ENCODE assay signal across 12 cellular contexts in genomic region chr12:65155784-65156183, GRCh38. TPM values are rescaled to one million over a fixed set of nuclear protein-coding genes. Genes with fewer than 3 reads are reported as not detected.
DNase-seq lines count a peak whose midpoint lies in the region; ATAC-seq and TF ChIP-seq lines count a peak whose summit lies in the region.
"Had no signal": no experiment of that assay in that cellular context is flagged by ENCODE, and none has a peak within 500 bp of the region (broad histone marks: within the 10 kb centered on the region; RNA-seq: fewer than 3 reads in every experiment).

No MANE protein-coding gene starts in this region.

- no peak overlapping the region for H3K27ac ChIP-seq in KMS-11
- H3K27ac ChIP-seq in trophoblast cell (ENCODE audit: low read depth, low read length), result no peak overlapping the region
- H3K27ac ChIP-seq in PC-9, result no peak overlapping the region
- H3K27ac ChIP-seq: parathyroid adenoma had no signal

- POLR2A ChIA-PET in PC-9 (lab: Charles Lee; ENCODE audit: unreplicated experiment), result interaction anchor here (0.6 kb wide), 1 partner anchor 15 kb away, joined by 3 read pairs; no protein-coding TSS in a partner anchor
- POLR2A ChIA-PET in HEK293T (lab: Yijun Ruan, JAX), result no interaction called here

- peaks cover 10% of the 10 kb centered on the region for H3K4me1 ChIP-seq in KMS-11 (ENCODE audit: low read depth, poor library complexity, severe bottlenecking)
- no peaks in the 10 kb centered on the region for H3K4me1 ChIP-seq in trophoblast cell (ENCODE audit: control insufficient read depth in 1 of 2, insufficient read depth in 2 of 2, low read length in 2 of 2)
- H3K4me1 ChIP-seq in PC-9 (replicated peaks; ENCODE audit: insufficient read depth), result peaks cover 6% of the 10 kb centered on the region; the same call in 1 of the 2 replicates
- H3K4me1 ChIP-seq: parathyroid adenoma had no signal

- H3K9ac ChIP-seq in KMS-11, result peak overlapping the region; percentile 2; the same call in 1 of the 2 replicates
- H3K9ac ChIP-seq in trophoblast cell (ENCODE audit: low read length), result no peak overlapping the region
- H3K9ac ChIP-seq: parathyroid adenoma had no signal

- H4K8ac ChIP-seq in trophoblast cell (ENCODE audit: low read depth, low read length), result no peak overlapping the region

- intact Hi-C loops in PC-9 (cut with micrococcal nuclease; ENCODE audit: unreplicated experiment), result no loop called here

- no peak overlapping the region for H2BK5ac ChIP-seq in trophoblast cell (ENCODE audit: low read depth, low read length, poor library complexity)

- H2AFZ ChIP-seq in KMS-11 (ENCODE audit: low read depth) (peak overlapping the region; percentile 61), trophoblast cell (ENCODE audit: insufficient read depth, low read length, poor library complexity) (no peak overlapping the region), PC-9 (no peak overlapping the region)
- H2AFZ ChIP-seq: parathyroid adenoma had no signal

- no CpG with 5 or more reads among the region's 3 CpGs for WGBS in trophoblast cell (ENCODE audit: extremely low coverage, insufficient coverage, insufficient read length)

- H3F3A ChIP-seq in PC-9 (ENCODE audit: insufficient read depth, low read depth), result no peaks in the 10 kb centered on the region

- H3K18ac ChIP-seq in trophoblast cell (ENCODE audit: low read length), result no peak overlapping the region

- no TSS peak for BruUV-seq in PC-9 (replicated peaks; lab: Mats Ljungman, UMichigan)

- no peaks in the 10 kb centered on the region for H3K9me2 ChIP-seq in PC-9 (ENCODE audit: insufficient read depth)

- H4K91ac ChIP-seq in trophoblast cell (ENCODE audit: low read depth, low read length), result no peak overlapping the region

- H3K9me3 ChIP-seq in trophoblast cell (ENCODE audit: insufficient read depth, low read depth, low read length), result no peaks in the 10 kb centered on the region
- no peaks in the 10 kb centered on the region for H3K9me3 ChIP-seq in PC-9 (ENCODE audit: insufficient read depth, low read depth)
- H3K9me3 ChIP-seq: A549 had no signal

- no peak overlapping the region for H4K12ac ChIP-seq in trophoblast cell (ENCODE audit: low read depth, low read length)

- ATAC-seq in HG02588 (IDR thresholded peaks at IDR 0.05; ENCODE audit: unreplicated experiment), result peak; percentile 36
- ATAC-seq: A549 had no signal

- no peak for TF ChIP-seq CTCF in KMS-11 (conservative IDR thresholded peaks at IDR 0.05; ENCODE audit: low read depth, low read length)
- no peak for TF ChIP-seq CTCF in PC-9 (conservative IDR thresholded peaks at IDR 0.05)

- no peak overlapping the region for H3K4me3 ChIP-seq in KMS-11 (IDR thresholded peaks at IDR 0.05; ENCODE audit: insufficient read depth, low read depth, low read length)
- H3K4me3 ChIP-seq in trophoblast cell (ENCODE audit: low read depth, low read length), result no peak overlapping the region
- no peak overlapping the region for H3K4me3 ChIP-seq in PC-9
- H3K4me3 ChIP-seq: A549 had no signal

- H3K79me2 ChIP-seq in KMS-11 (ENCODE audit: insufficient read depth, low read depth) (no peaks in the 10 kb centered on the region), trophoblast cell (ENCODE audit: control insufficient read depth, insufficient read depth, low read length, poor library complexity) (no peaks in the 10 kb centered on the region), PC-9 (ENCODE audit: low read depth) (no peaks in the 10 kb centered on the region)
- H3K79me2 ChIP-seq: parathyroid adenoma had no signal

- no peak overlapping the region for H2BK120ac ChIP-seq in trophoblast cell (ENCODE audit: insufficient read depth, low read length, poor library complexity)

- H3K23ac ChIP-seq in trophoblast cell (ENCODE audit: low read length), result no peak overlapping the region

- no peaks in the 10 kb centered on the region for H3K79me1 ChIP-seq in trophoblast cell (ENCODE audit: low read length)

- H3K4me2 ChIP-seq in KMS-11, result peak overlapping the region; percentile 6; the same call in 1 of the 2 replicates
- no peak overlapping the region for H3K4me2 ChIP-seq in trophoblast cell (ENCODE audit: low read length)
- H3K4me2 ChIP-seq in PC-9, result no peak overlapping the region
- H3K4me2 ChIP-seq: A549 had no signal

- H2BK12ac ChIP-seq in trophoblast cell (ENCODE audit: low read length), result peak overlapping the region; percentile 74

- DNase-seq in activated CD4-positive, alpha-beta T cell treated with anti-CD3 and anti-CD28 coated beads for 48 hours, result peak; percentile 8
- no peak for DNase-seq in activated CD4-positive, alpha-beta T cell treated with anti-CD3 and anti-CD28 coated beads for 4 hours
- DNase-seq in trophoblast cell, result no peak
- DNase-seq in NCI-H510A (lab: John Stamatoyannopoulos, UW), result no peak
- DNase-seq in PC-9, result no peak
- DNase-seq in HEK293T (ENCODE audit: extremely low spot score), result no peak
- DNase-seq: NCI-H2107 had no signal

- no peak overlapping the region for H2AK5ac ChIP-seq in trophoblast cell (ENCODE audit: low read length)

- H3K36me3 ChIP-seq in KMS-11 (ENCODE audit: insufficient read depth) (no peaks in the 10 kb centered on the region), trophoblast cell (ENCODE audit: control insufficient read depth in 1 of 2, insufficient read depth in 2 of 2, low read length in 2 of 2) (no peaks in the 10 kb centered on the region), PC-9 (ENCODE audit: low read depth) (no peaks in the 10 kb centered on the region)

- CTCF ChIA-PET in PC-9 (lab: Charles Lee), result no interaction called here
- CTCF ChIA-PET in HEK293T (lab: Yijun Ruan, JAX), result no interaction called here

- no peaks in the 10 kb centered on the region for H3K27me3 ChIP-seq in KMS-11 (ENCODE audit: insufficient read depth, low read depth)
- H3K27me3 ChIP-seq in trophoblast cell (ENCODE audit: insufficient read depth, low read length), result no peaks in the 10 kb centered on the region
- H3K27me3 ChIP-seq in PC-9 (ENCODE audit: insufficient read depth, low read depth), result no peaks in the 10 kb centered on the region

- H3K4ac ChIP-seq in trophoblast cell (ENCODE audit: low read depth, low read length), result no peak overlapping the region

- no peak overlapping the region for H3K14ac ChIP-seq in trophoblast cell (ENCODE audit: low read length)

- H4K20me1 ChIP-seq in KMS-11 (ENCODE audit: insufficient read depth) (no peaks in the 10 kb centered on the region), PC-9 (ENCODE audit: insufficient read depth) (no peaks in the 10 kb centered on the region)

TF ChIP-seq in HEK293T, 16 proteins besides CTCF, POLR2A, EP300 and RAD21:
- TF ChIP-seq NFRKB (IDR thresholded peaks at IDR 0.05) (no peak), HDGF (IDR thresholded peaks at IDR 0.05; ENCODE audit: borderline replicate concordance) (no peak), FOXK2 (IDR thresholded peaks at IDR 0.05) (no peak), LEF1 (IDR thresholded peaks at IDR 0.05; ENCODE audit: borderline replicate concordance) (no peak), BHLHE40 (IDR thresholded peaks at IDR 0.05; ENCODE audit: borderline replicate concordance) (no peak), ARNT (IDR thresholded peaks at IDR 0.05) (no peak), CTBP1 (IDR thresholded peaks at IDR 0.05; ENCODE audit: borderline replicate concordance) (no peak), FOXA1 (IDR thresholded peaks at IDR 0.05) (no peak), SP1 (IDR thresholded peaks at IDR 0.05) (no peak), L3MBTL2 (conservative IDR thresholded peaks at IDR 0.05) (no peak), SUZ12 (IDR thresholded peaks at IDR 0.05) (no peak), ELF4 (IDR thresholded peaks at IDR 0.05) (no peak), TARDBP (IDR thresholded peaks at IDR 0.05) (no peak), FOXM1 (IDR thresholded peaks at IDR 0.05; ENCODE audit: borderline replicate concordance) (no peak), ZNF384 (IDR thresholded peaks at IDR 0.05) (no peak)
- TF ChIP-seq, protein P1, sequence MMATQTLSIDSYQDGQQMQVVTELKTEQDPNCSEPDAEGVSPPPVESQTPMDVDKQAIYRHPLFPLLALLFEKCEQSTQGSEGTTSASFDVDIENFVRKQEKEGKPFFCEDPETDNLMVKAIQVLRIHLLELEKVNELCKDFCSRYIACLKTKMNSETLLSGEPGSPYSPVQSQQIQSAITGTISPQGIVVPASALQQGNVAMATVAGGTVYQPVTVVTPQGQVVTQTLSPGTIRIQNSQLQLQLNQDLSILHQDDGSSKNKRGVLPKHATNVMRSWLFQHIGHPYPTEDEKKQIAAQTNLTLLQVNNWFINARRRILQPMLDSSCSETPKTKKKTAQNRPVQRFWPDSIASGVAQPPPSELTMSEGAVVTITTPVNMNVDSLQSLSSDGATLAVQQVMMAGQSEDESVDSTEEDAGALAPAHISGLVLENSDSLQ (IDR thresholded peaks at IDR 0.05), result no peak

RNA-seq across cellular contexts. Expression of gene LEMD3, which starts 13.6 kb away (rescaled TPM):
- 11.3 and 11.6 TPM in 2 replicates for polyA plus RNA-seq in trophoblast cell (2013)
- 17.8 and 24.4 TPM in 2 replicates for total RNA-seq in PC-9 (2021)

RNA-seq across cellular contexts. Expression of gene WIF1, which starts 34.7 kb away (rescaled TPM):
- polyA plus RNA-seq in trophoblast cell (2013), result 0.03 TPM in 1 of 2 replicates, not detected in the other
- not detected in 2 replicates for total RNA-seq in PC-9 (2021)
- total RNA-seq: kidney epithelial cell had no signal
- polyA plus RNA-seq: A549 had no signal
